In genomic region chr19:39754544-39754943, GRCh38 we compare ENCODE assay signal across 33 cellular contexts. TPM values are rescaled to one million over a fixed set of nuclear protein-coding genes. Genes with fewer than 3 reads are reported as not detected.
"Had no signal": no experiment of that assay in that cellular context is flagged by ENCODE, and none has a peak within 500 bp of the region (broad histone marks: within the 10 kb centered on the region; RNA-seq: fewer than 3 reads in every experiment).

No MANE protein-coding gene starts in this region.

- H3K4me3 ChIP-seq: neural progenitor cell, pancreas, psoas muscle, skin epidermis, smooth muscle cell, spleen, suprapubic skin, testis, tibial artery, transverse colon, upper lobe of right lung, uterus had no signal

- H3K36me3 ChIP-seq: neural progenitor cell, pancreas, spleen, suprapubic skin, tibial artery, transverse colon, upper lobe of right lung, uterus had no signal

- DNase-seq: naive thymus-derived CD4-positive, alpha-beta T cell; natural killer cell; nucleus accumbens; pancreas; psoas muscle; right cardiac atrium; spleen; stimulated activated CD4-positive, alpha-beta T cell treated with anti-CD3 and anti-CD28 coated beads, Interleukin-12 subunit alpha, Interleukin-12 subunit beta, amount 100 ng/mL, for 4 hours; stimulated activated CD4-positive, alpha-beta T cell treated with anti-CD3 and anti-CD28 coated beads, Interleukin-1b, Interleukin-23, amount 100 ng/mL, for 48 hours; stimulated activated CD4-positive, alpha-beta T cell treated with anti-CD3 and anti-CD28 coated beads, Interleukin-4, amount 100 ng/mL, for 1 hour; stimulated activated CD4-positive, alpha-beta T cell treated with anti-CD3 and anti-CD28 coated beads, Interleukin-4, amount 100 ng/mL, for 4 hours; stimulated activated CD8-positive, alpha-beta memory T cell treated with anti-CD3 and anti-CD28 coated beads, Interleukin-4, amount 100 ng/mL, for 48 hours; stimulated activated naive CD4-positive, alpha-beta T cell; stimulated activated naive CD8-positive, alpha-beta T cell treated with anti-CD3 and anti-CD28 coated beads, Interleukin-15, amount 100 ng/mL, for 72 hours; stimulated activated naive CD8-positive, alpha-beta T cell treated with anti-CD3 and anti-CD28 coated beads, Interleukin-15, Interleukin-2, amounts not matched to agents 100 U/mL and 50 U/mL, for 24 hours; substantia nigra; testis; tibial artery; transverse colon; upper lobe of right lung; uterus had no signal

- FAIRE-seq: pancreas had no signal

- H2AFZ ChIP-seq: neural progenitor cell had no signal

- H3K9ac ChIP-seq: neural progenitor cell had no signal

- H3K9me3 ChIP-seq: pancreas, psoas muscle, spleen, suprapubic skin, testis, tibial artery, transverse colon, upper lobe of right lung, uterus had no signal

- H3K4me1 ChIP-seq: neural progenitor cell, pancreas, psoas muscle, spleen, suprapubic skin, testis, tibial artery, transverse colon, upper lobe of right lung, uterus had no signal

- H3K27me3 ChIP-seq: pancreas, testis, uterus had no signal

- ATAC-seq: naive thymus-derived CD4-positive, alpha-beta T cell; natural killer cell; pancreas; psoas muscle; right cardiac atrium; sciatic nerve; stimulated activated memory B cell treated with anti-CD40 and anti-IgM and Interleukin-4, amounts not matched to agents 10 μg/mL and 1 μg/mL and 100 μg/mL, for 72 hours; stimulated activated naive CD8-positive, alpha-beta T cell treated with anti-CD3 and anti-CD28 coated beads, Interleukin-15, amount 100 ng/mL, for 72 hours; stimulated activated naive CD8-positive, alpha-beta T cell treated with anti-CD3 and anti-CD28 coated beads, Interleukin-15, Interleukin-2, amounts not matched to agents 100 U/mL and 50 U/mL, for 24 hours; upper lobe of right lung had no signal

- H3K4me2 ChIP-seq: neural progenitor cell, smooth muscle cell had no signal

- H3K27ac ChIP-seq: neural progenitor cell, pancreas, psoas muscle, skin epidermis, spleen, suprapubic skin, testis, tibial artery, transverse colon, upper lobe of right lung, uterus had no signal

RNA-seq across cellular contexts. Expression of gene CLC, which starts 16.7 kb away (rescaled TPM):
- total RNA-seq: omental fat pad, osteocyte, progenitor cell of endocrine pancreas, renal cortical epithelial cell, right cardiac atrium, smooth muscle cell, suprapubic skin, testis, transverse colon, upper lobe of right lung, uterus had no signal
- polyA plus RNA-seq: naive thymus-derived CD4-positive, alpha-beta T cell; pancreas; psoas muscle; right cardiac atrium; smooth muscle cell; urinary bladder had no signal

RNA-seq across cellular contexts. Expression of gene LEUTX, which starts 24.1 kb away (rescaled TPM):
- total RNA-seq: naive thymus-derived CD4-positive, alpha-beta T cell; natural killer cell; omental fat pad; osteocyte; pancreas; progenitor cell of endocrine pancreas; psoas muscle; renal cortical epithelial cell; right cardiac atrium; sciatic nerve; smooth muscle cell; spleen; suprapubic skin; testis; transverse colon; upper lobe of right lung; urinary bladder; uterus had no signal
- polyA plus RNA-seq: naive thymus-derived CD4-positive, alpha-beta T cell; neural cell; pancreas; psoas muscle; right cardiac atrium; smooth muscle cell; spleen; urinary bladder had no signal

RNA-seq across cellular contexts. Expression of gene LGALS14, which starts 50.3 kb away (rescaled TPM):
- total RNA-seq: natural killer cell, omental fat pad, osteocyte, pancreas, progenitor cell of endocrine pancreas, psoas muscle, renal cortical epithelial cell, right cardiac atrium, sciatic nerve, smooth muscle cell, spleen, suprapubic skin, testis, transverse colon, upper lobe of right lung, urinary bladder, uterus had no signal
- polyA plus RNA-seq: pancreas, psoas muscle, right cardiac atrium, smooth muscle cell, spleen, urinary bladder had no signal
